Comparison of ENCODE assay signal across 9 cellular contexts in genomic region chr6:55545791-55546190, GRCh38. TPM values are rescaled to one million over a fixed set of nuclear protein-coding genes. Genes with fewer than 3 reads are reported as not detected.
"Had no signal": no experiment of that assay in that cellular context is flagged by ENCODE, and none has a peak within 500 bp of the region (broad histone marks: within the 10 kb centered on the region; RNA-seq: fewer than 3 reads in every experiment).

No MANE protein-coding gene starts in this region.

- DNase-seq: GDM1, GF-D8 had no signal

- H3K4me3 ChIP-seq: GM12878 had no signal

- FAIRE-seq: G401.6, GM12878, GM12891, GM12892, GM18507, GM19239 had no signal

- ATAC-seq: GM12878 had no signal

RNA-seq across cellular contexts. Expression of gene HMGCLL1, which starts 33.2 kb away (rescaled TPM):
- total RNA-seq: G401, GM12878 had no signal
- polyA plus RNA-seq: GM12878 had no signal
